In genomic region chr11:133049244-133050019, GRCh38 we compare ENCODE assay signal across 19 cellular contexts.
A peak's percentile ranks its signal among the peaks of the same experiment; 100 is the strongest.
DNase-seq lines count a peak whose midpoint lies in the region; ATAC-seq, FAIRE-seq and TF ChIP-seq lines count a peak whose summit lies in the region.
"Had no signal": no experiment of that assay in that cellular context is flagged by ENCODE, and none has a peak within 500 bp of the region (broad histone marks: within the 10 kb centered on the region; RNA-seq: fewer than 3 reads in every experiment).

No MANE protein-coding gene starts in this region.

- no peak overlapping the region for H3K4me2 ChIP-seq in A549

- no peak for TF ChIP-seq EP300 in A549 (IDR thresholded peaks at IDR 0.05)

- no peak overlapping the region for H3K27ac Mint-ChIP-seq in endodermal cell
- H3K27ac Mint-ChIP-seq: CD4-positive, alpha-beta memory T cell had no signal

- POLR2A ChIA-PET in A549 (lab: Yijun Ruan, JAX), result no interaction called here

- TF ChIP-seq POLR2A in A549 (IDR thresholded peaks at IDR 0.05; ENCODE audit: low read length), result no peak

- CTCF ChIA-PET in A549 (lab: Yijun Ruan, JAX), result no interaction called here

- no peak overlapping the region for H3K9ac ChIP-seq in endodermal cell (ENCODE audit: extremely low read depth, low read length, poor library complexity, severe bottlenecking)

- ATAC-seq in A549, result no peak

- H3K27ac ChIP-seq in A549 (no peak overlapping the region), WERI-Rb-1 (peak overlapping the region; percentile 69), endodermal cell (ENCODE audit: low read depth, low read length) (no peak overlapping the region), right atrium auricular region (no peak overlapping the region)

- H3K4me1 Mint-ChIP-seq in endodermal cell, result peaks cover 45% of the 10 kb centered on the region
- H3K4me1 Mint-ChIP-seq: CD4-positive, alpha-beta memory T cell had no signal

- FAIRE-seq in A549 (lab: Jason Lieb, UNC), result no peak
- FAIRE-seq: GM12891, GM18507, H1 had no signal

- no peak overlapping the region for H3K4me3 ChIP-seq in A549
- H3K4me3 ChIP-seq in WERI-Rb-1 (ENCODE audit: low read depth, low read length), result peak overlapping the region; percentile 2; the same call in 1 of the 2 replicates
- no peak overlapping the region for H3K4me3 ChIP-seq in endodermal cell (ENCODE audit: low read length)
- H3K4me3 ChIP-seq in right atrium auricular region, result no peak overlapping the region

- TF ChIP-seq CTCF in A549 (IDR thresholded peaks at IDR 0.05), result no peak
- no peak for TF ChIP-seq CTCF in WERI-Rb-1 (IDR thresholded peaks at IDR 0.05; ENCODE audit: low read depth, low read length)
- TF ChIP-seq CTCF in endodermal cell (conservative IDR thresholded peaks at IDR 0.05), result no peak
- no peak for TF ChIP-seq CTCF in right atrium auricular region (IDR thresholded peaks at IDR 0.05)

- no peak for TF ChIP-seq RAD21 in A549 (conservative IDR thresholded peaks at IDR 0.05 in 1 of 2, IDR thresholded peaks at IDR 0.05 in 1 of 2)

- H3K4me3 Mint-ChIP-seq in endodermal cell, result no peak overlapping the region
- H3K4me3 Mint-ChIP-seq: CD4-positive, alpha-beta memory T cell had no signal

- no peaks in the 10 kb centered on the region for H3K27me3 ChIP-seq in WERI-Rb-1 (ENCODE audit: insufficient read depth, low read depth, severe bottlenecking)
- no peaks in the 10 kb centered on the region for H3K27me3 ChIP-seq in endodermal cell (ENCODE audit: control insufficient read depth, insufficient read depth, low read length, poor library complexity, severe bottlenecking)
- no peaks in the 10 kb centered on the region for H3K27me3 ChIP-seq in right atrium auricular region

- H3K9me3 ChIP-seq in A549 (no peaks in the 10 kb centered on the region), WERI-Rb-1 (ENCODE audit: severe bottlenecking) (peaks cover 4% of the 10 kb centered on the region), endodermal cell (ENCODE audit: control insufficient read depth, low read length) (no peaks in the 10 kb centered on the region), right atrium auricular region (no peaks in the 10 kb centered on the region)

- no peaks in the 10 kb centered on the region for H3K36me3 Mint-ChIP-seq in endodermal cell (ENCODE audit: low read depth)
- H3K36me3 Mint-ChIP-seq: CD4-positive, alpha-beta memory T cell had no signal

- H3K9me3 Mint-ChIP-seq in endodermal cell, result no peaks in the 10 kb centered on the region

- whole genome bisulfite sequencing in A549 (ENCODE audit: missing lambda C conversion rate), result 23% methylated on average over 11 of the region's 11 CpGs
- 79 to 81% methylated on average over 6 to 11 of the region's 11 CpGs for WGBS in endodermal cell (ENCODE audit: insufficient coverage in 1 of 2, insufficient read length in 1 of 2), 2 experiments

- H3K4me1 ChIP-seq in A549 (no peaks in the 10 kb centered on the region), endodermal cell (ENCODE audit: control insufficient read depth, insufficient read depth, low read length) (peaks cover 12% of the 10 kb centered on the region), right atrium auricular region (no peaks in the 10 kb centered on the region)

- no peak for DNase-seq in A549 (ENCODE audit: low read depth in 1 of 2, low spot score in 1 of 2)
- DNase-seq in WERI-Rb-1, result peak; percentile 35
- peak; percentile 58 for DNase-seq in endodermal cell
- no peak for DNase-seq in NCI-H226
- DNase-seq in right atrium auricular region (ENCODE audit: low spot score), result no peak
- DNase-seq in NCI-H526 treated with DMSO at 0.1 percent for 48 hours (lab: John Stamatoyannopoulos, UW), result no peak
- DNase-seq: 8988T; C1 segment of cervical spinal cord; Calu3; CD4-positive, alpha-beta memory T cell; COR-L47; DMS53; DMS79 treated with DMSO at 0.1 percent for 48 hours; GF-D8; H7; HCEC 1CT had no signal

- peaks cover 20% of the 10 kb centered on the region for H3K27me3 Mint-ChIP-seq in endodermal cell (ENCODE audit: insufficient read depth)
- H3K27me3 Mint-ChIP-seq: CD4-positive, alpha-beta memory T cell had no signal

- H3K36me3 ChIP-seq in WERI-Rb-1 (no peaks in the 10 kb centered on the region), endodermal cell (ENCODE audit: control insufficient read depth, insufficient read depth, low read length) (no peaks in the 10 kb centered on the region), right atrium auricular region (no peaks in the 10 kb centered on the region)

TF ChIP-seq in A549, 52 proteins besides CTCF, POLR2A, EP300 and RAD21:
- peak; percentile 16; the same call in 1 of the 2 replicates for TF ChIP-seq USF2 (IDR thresholded peaks at IDR 0.05)
- TF ChIP-seq, protein P1, sequence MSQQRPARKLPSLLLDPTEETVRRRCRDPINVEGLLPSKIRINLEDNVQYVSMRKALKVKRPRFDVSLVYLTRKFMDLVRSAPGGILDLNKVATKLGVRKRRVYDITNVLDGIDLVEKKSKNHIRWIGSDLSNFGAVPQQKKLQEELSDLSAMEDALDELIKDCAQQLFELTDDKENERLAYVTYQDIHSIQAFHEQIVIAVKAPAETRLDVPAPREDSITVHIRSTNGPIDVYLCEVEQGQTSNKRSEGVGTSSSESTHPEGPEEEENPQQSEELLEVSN (IDR thresholded peaks at IDR 0.05; ENCODE audit: borderline replicate concordance, low read depth), result no peak

Comparison
In these comparisons a context has a peak if more than half of its experiments do, and no peak if none do; other contexts are left out.
1. DNase-seq: peak in WERI-Rb-1 (single experiment) and endodermal cell (single experiment); none in A549 (0 of 2), NCI-H226 (single experiment), right atrium auricular region (single experiment) and NCI-H526 treated with DMSO at 0.1 percent for 48 hours (single experiment).